In the genomic region with DNA sequence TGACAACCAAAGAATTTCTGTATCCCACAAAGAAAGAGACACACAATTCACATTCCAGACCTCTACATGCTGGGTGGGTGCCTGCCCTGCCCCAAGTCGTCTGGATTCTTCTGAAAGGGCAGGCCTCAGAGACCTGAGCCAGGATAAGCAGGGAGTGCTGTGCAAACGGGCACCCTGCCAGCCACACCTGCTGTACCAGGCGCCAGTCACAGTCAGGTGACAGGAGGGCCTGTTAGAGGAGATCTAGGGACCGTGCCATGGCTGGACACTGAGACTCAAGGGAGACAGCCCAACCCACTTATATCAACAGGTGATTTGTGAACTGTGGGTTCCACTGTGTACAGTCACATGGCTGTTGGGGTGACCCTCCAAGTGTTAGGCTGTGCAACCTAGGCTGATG, we compare ENCODE assay signal across 10 cellular contexts.
DNase-seq lines count a peak whose midpoint lies in the region; ATAC-seq and TF ChIP-seq lines count a peak whose summit lies in the region.
"Had no signal": no experiment of that assay in that cellular context is flagged by ENCODE, and none has a peak within 500 bp of the region (broad histone marks: within the 10 kb centered on the region; RNA-seq: fewer than 3 reads in every experiment).

No MANE protein-coding gene starts in this region.

- H3K27ac ChIP-seq in PC-3 (ENCODE audit: low read length) (no peak overlapping the region), esophagus squamous epithelium (peak overlapping the region; percentile 61 to 95 (median 90))
- H3K27ac ChIP-seq: brain microvascular endothelial cell had no signal

- DNase-seq in Caki2 (ENCODE audit: low read depth) = peak; percentile 16
- no peak for DNase-seq in PC-3
- DNase-seq in esophagus squamous epithelium (lab: John Stamatoyannopoulos, UW) = no peak
- DNase-seq in progenitor cell of endocrine pancreas (ENCODE audit: low spot score, unreplicated experiment) = no peak
- DNase-seq in head of caudate nucleus = no peak
- DNase-seq in DMS79 treated with DMSO at 0.1 percent for 48 hours (lab: John Stamatoyannopoulos, UW) = no peak
- DNase-seq in foreskin melanocyte = no peak
- DNase-seq: activated CD4-positive, CD25-positive, alpha-beta regulatory T cell; brain microvascular endothelial cell had no signal

- no peak overlapping the region for H2AFZ ChIP-seq in PC-3 (ENCODE audit: low read length)

- intact Hi-C loops in PC-3 (cut with micrococcal nuclease) (no loop called here), esophagus squamous epithelium (cut with DNase I) (no loop called here), head of caudate nucleus (cut with DNase I) (no loop called here)

- 9 to 40% methylated on average over 3 of the region's 4 CpGs for WGBS in esophagus squamous epithelium, 2 donors

- no peaks in the 10 kb centered on the region for H3K9me2 ChIP-seq in PC-3 (replicated peaks; ENCODE audit: low read length)

- H3K4me3 Mint-ChIP-seq in progenitor cell of endocrine pancreas (ENCODE audit: low read depth) = no peak overlapping the region

- TF ChIP-seq CTCF in PC-3 (conservative IDR thresholded peaks at IDR 0.05; ENCODE audit: low read depth, low read length) (no peak), esophagus squamous epithelium (IDR thresholded peaks at IDR 0.05) (no peak), progenitor cell of endocrine pancreas (IDR thresholded peaks at IDR 0.05; ENCODE audit: unreplicated experiment) (no peak)

- ATAC-seq in PC-3 (peak; percentile 33; the same call in 1 of the 2 replicates), GM19328 (IDR thresholded peaks at IDR 0.05; ENCODE audit: unreplicated experiment) (no peak)

- H3K4me3 ChIP-seq in PC-3 (ENCODE audit: low read length) (no peak overlapping the region), esophagus squamous epithelium (no peak overlapping the region)

- H3K27me3 Mint-ChIP-seq in progenitor cell of endocrine pancreas = no peaks in the 10 kb centered on the region

- H3K79me2 ChIP-seq in PC-3 (ENCODE audit: low read length) = no peaks in the 10 kb centered on the region

- no peak overlapping the region for H3K4me2 ChIP-seq in PC-3 (ENCODE audit: low read length)

- no peaks in the 10 kb centered on the region for H3K36me3 ChIP-seq in PC-3 (ENCODE audit: low read depth, low read length)
- peaks cover 0 to 33% (median 0%) of the 10 kb centered on the region in 3 donors for H3K36me3 ChIP-seq in esophagus squamous epithelium
- H3K36me3 ChIP-seq: brain microvascular endothelial cell had no signal

- H3K4me1 ChIP-seq in PC-3 (ENCODE audit: insufficient read depth, low read length) = peaks cover 12% of the 10 kb centered on the region
- H3K4me1 ChIP-seq in esophagus squamous epithelium = peaks cover 25 to 80% (median 43%) of the 10 kb centered on the region in 3 donors

- peak overlapping the region; percentile 58 for H3K27ac Mint-ChIP-seq in progenitor cell of endocrine pancreas

- POLR2A ChIA-PET in PC-3 (lab: Charles Lee; ENCODE audit: unreplicated experiment) = no interaction called here

- peaks cover 4% of the 10 kb centered on the region for H3K36me3 Mint-ChIP-seq in progenitor cell of endocrine pancreas (ENCODE audit: insufficient read depth)

- in situ Hi-C loops in Caki2 (cut with HindIII; ENCODE audit: low pct_unique_long_range_greater_than_20kb, low sequenced_read_pairs) = no loop called here

- TF ChIP-seq POLR2A in esophagus squamous epithelium (IDR thresholded peaks at IDR 0.05) = no peak

- H3K9me3 Mint-ChIP-seq in progenitor cell of endocrine pancreas (ENCODE audit: low read depth) = peaks cover 4% of the 10 kb centered on the region

- BruUV-seq in PC-3 (replicated peaks; lab: Mats Ljungman, UMichigan) = no TSS peak

- no peaks in the 10 kb centered on the region for H4K20me1 ChIP-seq in PC-3 (ENCODE audit: low read length)

- no peaks in the 10 kb centered on the region for H3K27me3 ChIP-seq in PC-3 (ENCODE audit: low read length)
- no peaks in the 10 kb centered on the region for H3K27me3 ChIP-seq in esophagus squamous epithelium
- H3K27me3 ChIP-seq: brain microvascular endothelial cell had no signal

- CTCF ChIA-PET in PC-3 (lab: Charles Lee) = no interaction called here

- H3K9me3 ChIP-seq in PC-3 (ENCODE audit: low read length) (no peaks in the 10 kb centered on the region), esophagus squamous epithelium (no peaks in the 10 kb centered on the region)

- no peak overlapping the region for H3K9ac ChIP-seq in PC-3 (ENCODE audit: low read length)

- peaks cover 30% of the 10 kb centered on the region for H3K4me1 Mint-ChIP-seq in progenitor cell of endocrine pancreas (ENCODE audit: low read depth)

- no peaks in the 10 kb centered on the region for H3F3A ChIP-seq in PC-3 (ENCODE audit: low read length, unreplicated experiment)
